In genomic region chr7:79051915-79052314, GRCh38 we compare ENCODE assay signal across 14 cellular contexts.
"Had no signal": no experiment of that assay in that cellular context is flagged by ENCODE, and none has a peak within 500 bp of the region (broad histone marks: within the 10 kb centered on the region; RNA-seq: fewer than 3 reads in every experiment).

No MANE protein-coding gene starts in this region.

- H3K27ac ChIP-seq: gastroesophageal sphincter, hepatocyte, testis had no signal

- ATAC-seq: activated T-helper 17 cell treated with anti-CD3 and anti-CD28 coated beads, Interleukin-2, amount 50 U/mL, for 72 hours; gastroesophageal sphincter; mucosa of descending colon; natural killer cell; SK-N-SH treated with all-trans-retinoic acid at 6 μM for 48 hours; stimulated activated naive CD8-positive, alpha-beta T cell treated with anti-CD3 and anti-CD28 coated beads, Interleukin-15, Interleukin-2, amounts not matched to agents 100 U/mL and 50 U/mL, for 24 hours had no signal

- H3K36me3 ChIP-seq: gastroesophageal sphincter had no signal

- H3K9me3 ChIP-seq: gastroesophageal sphincter, mucosa of descending colon, testis had no signal

- H3K27me3 ChIP-seq: gastroesophageal sphincter, hepatocyte, testis had no signal

- H3K4me3 ChIP-seq: gastroesophageal sphincter, hepatocyte, mucosa of descending colon, testis had no signal

- DNase-seq: activated CD4-positive, alpha-beta T cell treated with anti-CD3 and anti-CD28 coated beads for 48 hours; activated CD8-positive, alpha-beta memory T cell treated with anti-CD3 and anti-CD28 coated beads for 24 hours; activated naive CD4-positive, alpha-beta T cell treated with anti-CD3 and anti-CD28 coated beads, Interleukin-2, amount 10 ng/mL, durations not matched to agents 7 days and 5 days; effector CD4-positive, alpha-beta T cell; mucosa of descending colon; natural killer cell; stimulated activated CD4-positive, alpha-beta T cell treated with anti-CD3 and anti-CD28 coated beads, Interleukin-4, amount 100 ng/mL, for 1 hour; stimulated activated CD8-positive, alpha-beta memory T cell treated with anti-CD3 and anti-CD28 coated beads, Interleukin-4, amount 100 ng/mL, for 48 hours; stimulated activated naive CD8-positive, alpha-beta T cell treated with anti-CD3 and anti-CD28 coated beads, Interleukin-15, Interleukin-2, amounts not matched to agents 100 U/mL and 50 U/mL, for 24 hours; testis had no signal

- H3K4me1 ChIP-seq: gastroesophageal sphincter, testis had no signal
